In the genomic region with DNA sequence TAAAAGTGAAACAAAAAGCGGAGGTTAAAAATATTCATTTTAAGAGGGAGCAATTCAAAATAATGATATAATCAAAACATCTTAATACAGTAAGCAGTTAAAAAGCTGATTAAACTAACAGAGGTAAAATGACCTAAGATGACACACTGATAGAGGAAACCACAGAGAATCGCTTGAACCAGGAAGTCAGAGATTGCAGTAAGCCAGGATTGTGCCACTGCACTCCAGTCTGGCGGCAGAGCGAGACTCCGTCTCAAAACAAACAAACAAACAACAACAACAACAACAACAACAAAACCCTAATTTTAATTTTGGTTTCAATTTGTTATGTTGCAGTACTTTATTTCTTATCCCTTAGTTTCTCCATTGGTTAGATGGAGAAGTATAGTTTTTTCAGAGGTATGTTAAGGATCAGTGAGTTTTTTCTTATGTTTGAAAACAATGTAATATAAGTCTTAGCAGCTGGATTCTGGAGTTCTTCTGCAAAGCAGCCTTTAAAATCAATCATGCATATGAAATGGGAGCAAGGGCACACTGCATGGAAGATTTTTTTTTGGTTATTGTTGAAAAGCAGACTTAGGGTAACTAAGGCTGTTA, we compare ENCODE assay signal across 8 cellular contexts. TPM values are rescaled to one million over a fixed set of nuclear protein-coding genes. Genes with fewer than 3 reads are reported as not detected.
DNase-seq lines count a peak whose midpoint lies in the region; ATAC-seq and TF ChIP-seq lines count a peak whose summit lies in the region.

No MANE protein-coding gene starts in this region.

- CTCF ChIA-PET in RWPE1 (lab: Yijun Ruan, JAX), result interaction anchor here (0.5 kb wide), 1 partner anchor 36 kb away, joined by 3 read pairs; no protein-coding TSS in a partner anchor

- no peak for TF ChIP-seq CTCF in AG10803 (conservative IDR thresholded peaks at IDR 0.05; ENCODE audit: low read length)
- TF ChIP-seq CTCF in mesothelial cell of epicardium (IDR thresholded peaks at IDR 0.05; ENCODE audit: unreplicated experiment), result no peak
- no peak for TF ChIP-seq CTCF in RWPE1 (conservative IDR thresholded peaks at IDR 0.05; ENCODE audit: low read depth)

- intact Hi-C loops in activated T-helper 2 cell treated with anti-CD3 and anti-CD28 coated beads, Interferon-gamma antibody, Interleukin-2, Interleukin-4, amounts not matched to agents 10 μg/mL and 5 μg/mL and 100 μg/mL, durations not matched to agents 14 hours and 24 hours and 36 hours (cut with micrococcal nuclease), result loop anchor here (2.0 to 5.0 kb wide), 3 partner anchors 37 to 104 kb away; a partner anchor contains a TSS

- in situ Hi-C loops in KBM-7 (cut with MboI; ENCODE audit: low pct_unique_long_range_greater_than_20kb, low sequenced_read_pairs), result no loop called here

- POLR2A ChIA-PET in RWPE1 (lab: Yijun Ruan, JAX; ENCODE audit: low non-redundant PET), result no interaction called here

- peaks cover 31% of the 10 kb centered on the region for H3K4me1 Mint-ChIP-seq in activated T-helper 2 cell treated with anti-CD3 and anti-CD28 coated beads, Interferon-gamma antibody, Interleukin-2, Interleukin-4, amounts not matched to agents 10 μg/mL and 5 μg/mL and 100 μg/mL, durations not matched to agents 14 hours and 24 hours and 36 hours (ENCODE audit: low read depth)
- H3K4me1 Mint-ChIP-seq in mesothelial cell of epicardium, result peaks cover 29% of the 10 kb centered on the region

- peak overlapping the region; percentile 21 for H3K4me3 Mint-ChIP-seq in activated T-helper 2 cell treated with anti-CD3 and anti-CD28 coated beads, Interferon-gamma antibody, Interleukin-2, Interleukin-4, amounts not matched to agents 10 μg/mL and 5 μg/mL and 100 μg/mL, durations not matched to agents 14 hours and 24 hours and 36 hours (ENCODE audit: low read depth)
- no peak overlapping the region for H3K4me3 Mint-ChIP-seq in mesothelial cell of epicardium

- no peaks in the 10 kb centered on the region for H3K36me3 Mint-ChIP-seq in activated T-helper 2 cell treated with anti-CD3 and anti-CD28 coated beads, Interferon-gamma antibody, Interleukin-2, Interleukin-4, amounts not matched to agents 10 μg/mL and 5 μg/mL and 100 μg/mL, durations not matched to agents 14 hours and 24 hours and 36 hours (ENCODE audit: low read depth)
- no peaks in the 10 kb centered on the region for H3K36me3 Mint-ChIP-seq in mesothelial cell of epicardium

- no peaks in the 10 kb centered on the region for H3K9me3 Mint-ChIP-seq in activated T-helper 2 cell treated with anti-CD3 and anti-CD28 coated beads, Interferon-gamma antibody, Interleukin-2, Interleukin-4, amounts not matched to agents 10 μg/mL and 5 μg/mL and 100 μg/mL, durations not matched to agents 14 hours and 24 hours and 36 hours
- H3K9me3 Mint-ChIP-seq in mesothelial cell of epicardium, result no peaks in the 10 kb centered on the region

- no peak overlapping the region for H3K27ac ChIP-seq in RWPE1

- ATAC-seq in GM18868 (IDR thresholded peaks at IDR 0.05; ENCODE audit: unreplicated experiment) (peak; percentile 82), GM21528 (IDR thresholded peaks at IDR 0.05; ENCODE audit: low FRiP score, unreplicated experiment) (no peak)

- peak overlapping the region; percentile 11 for H3K4me3 ChIP-seq in AG10803 (ENCODE audit: low read length)

- no peaks in the 10 kb centered on the region for H3K27me3 Mint-ChIP-seq in activated T-helper 2 cell treated with anti-CD3 and anti-CD28 coated beads, Interferon-gamma antibody, Interleukin-2, Interleukin-4, amounts not matched to agents 10 μg/mL and 5 μg/mL and 100 μg/mL, durations not matched to agents 14 hours and 24 hours and 36 hours (ENCODE audit: low read depth)
- no peaks in the 10 kb centered on the region for H3K27me3 Mint-ChIP-seq in mesothelial cell of epicardium (ENCODE audit: low read depth)

- DNase-seq in AG10803 (ENCODE audit: low read depth) (peak; percentile 23), KBM-7 (peak; percentile 32), mesothelial cell of epicardium (ENCODE audit: low spot score in 2 of 2, unreplicated experiment in 2 of 2) (no peak), RWPE1 (ENCODE audit: low spot score) (no peak), NCI-H2081 (lab: John Stamatoyannopoulos, UW) (no peak)
- DNase-seq in activated T-helper 2 cell treated with anti-CD3 and anti-CD28 coated beads, Interferon-gamma antibody, Interleukin-2, Interleukin-4, amounts not matched to agents 10 μg/mL and 5 μg/mL and 100 μg/mL, durations not matched to agents 14 hours and 24 hours and 36 hours (ENCODE audit: low spot score), result peak; percentile 14

- H3K27ac Mint-ChIP-seq in activated T-helper 2 cell treated with anti-CD3 and anti-CD28 coated beads, Interferon-gamma antibody, Interleukin-2, Interleukin-4, amounts not matched to agents 10 μg/mL and 5 μg/mL and 100 μg/mL, durations not matched to agents 14 hours and 24 hours and 36 hours, result no peak overlapping the region
- peak overlapping the region; percentile 56 for H3K27ac Mint-ChIP-seq in mesothelial cell of epicardium

RNA-seq across cellular contexts. Expression of gene MLANA, which starts 58.5 kb away (rescaled TPM):
- not detected in 2 replicates for total RNA-seq in activated T-helper 2 cell treated with anti-CD3 and anti-CD28 coated beads, Interferon-gamma antibody, Interleukin-2, Interleukin-4, amounts not matched to agents 10 μg/mL and 5 μg/mL and 100 μg/mL, durations not matched to agents 14 hours and 24 hours and 36 hours
- not detected in 3 replicates for total RNA-seq in mesothelial cell of epicardium

Comparison
In these comparisons a context has a peak if more than half of its experiments do, and no peak if none do; other contexts are left out.
1. DNase-seq: peak in AG10803 (single experiment), KBM-7 (single experiment) and activated T-helper 2 cell treated with anti-CD3 and anti-CD28 coated beads, Interferon-gamma antibody, Interleukin-2, Interleukin-4, amounts not matched to agents 10 μg/mL and 5 μg/mL and 100 μg/mL, durations not matched to agents 14 hours and 24 hours and 36 hours (single experiment); none in mesothelial cell of epicardium (0 of 2), RWPE1 (single experiment) and NCI-H2081 (0 of 2).